In the genomic region with DNA sequence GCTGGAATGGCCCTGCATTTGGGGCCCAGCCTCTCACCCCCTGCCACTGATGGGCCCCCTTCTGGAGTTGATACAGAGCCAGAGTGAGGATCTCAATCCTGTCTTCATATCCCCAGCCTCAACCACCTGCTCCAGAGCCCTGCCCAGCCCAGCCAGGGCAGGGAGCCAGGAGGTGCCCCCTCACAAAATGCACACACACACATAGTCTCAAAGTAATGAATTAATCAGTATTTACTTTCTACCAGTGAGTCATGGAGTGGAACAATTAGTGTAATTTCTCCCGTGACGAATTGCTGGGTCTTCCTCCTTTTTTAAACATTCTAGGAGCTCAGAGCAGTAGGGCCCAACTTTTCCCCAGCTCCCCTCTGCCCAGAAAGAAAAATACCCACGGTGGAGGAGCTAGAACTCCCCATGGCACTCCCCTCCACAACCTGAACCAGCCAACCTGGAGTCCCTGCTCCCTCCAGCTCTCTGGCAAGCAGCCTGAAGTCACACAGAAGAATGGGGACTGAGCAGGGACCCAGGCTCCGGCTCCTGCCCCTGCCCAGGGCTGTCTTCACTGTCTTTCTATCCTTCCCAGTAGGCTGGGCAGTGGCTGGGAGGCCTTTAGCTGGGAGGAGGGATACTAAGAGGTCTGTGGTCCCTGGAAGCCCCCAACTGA, we compare ENCODE assay signal across 14 cellular contexts. TPM values are rescaled to one million over a fixed set of nuclear protein-coding genes. Genes with fewer than 3 reads are reported as not detected.
A peak's percentile ranks its signal among the peaks of the same experiment; 100 is the strongest.
DNase-seq lines count a peak whose midpoint lies in the region; ATAC-seq and TF ChIP-seq lines count a peak whose summit lies in the region.
"Had no signal": no experiment of that assay in that cellular context is flagged by ENCODE, and none has a peak within 500 bp of the region (broad histone marks: within the 10 kb centered on the region; RNA-seq: fewer than 3 reads in every experiment).

No MANE protein-coding gene starts in this region.

- peaks cover 17% of the 10 kb centered on the region for H3K4me1 Mint-ChIP-seq in stimulated activated effector memory CD8-positive, alpha-beta T cell treated with anti-CD3 and anti-CD28 coated beads, Interleukin-12 subunit alpha, Interleukin-12 subunit beta, amount 100 ng/mL, for 72 hours

- intact Hi-C loops in PC-3 (cut with micrococcal nuclease): no loop called here

- peak overlapping the region; percentile 26 for H3K27ac Mint-ChIP-seq in stimulated activated effector memory CD8-positive, alpha-beta T cell treated with anti-CD3 and anti-CD28 coated beads, Interleukin-12 subunit alpha, Interleukin-12 subunit beta, amount 100 ng/mL, for 72 hours
- H3K27ac Mint-ChIP-seq: CD8-positive, alpha-beta memory T cell had no signal

- no peaks in the 10 kb centered on the region for H3K27me3 ChIP-seq in PC-3 (ENCODE audit: low read length)
- peaks cover 89% of the 10 kb centered on the region for H3K27me3 ChIP-seq in MM.1S (replicated peaks; ENCODE audit: insufficient read depth, low read length)
- H3K27me3 ChIP-seq in Karpas-422 (ENCODE audit: low read length): no peaks in the 10 kb centered on the region
- H3K27me3 ChIP-seq: tibial artery had no signal

- peaks cover 11% of the 10 kb centered on the region for H3K4me1 ChIP-seq in PC-3 (ENCODE audit: insufficient read depth, low read length)
- H3K4me1 ChIP-seq in MM.1S (ENCODE audit: low read length): no peaks in the 10 kb centered on the region
- H3K4me1 ChIP-seq in Karpas-422 (ENCODE audit: low read length): peaks cover 31% of the 10 kb centered on the region

- CTCF ChIA-PET in PC-3 (lab: Charles Lee): no interaction called here

- no peak overlapping the region for H3K4me3 ChIP-seq in PC-3 (ENCODE audit: low read length)
- H3K4me3 ChIP-seq in epithelial cell of esophagus (ENCODE audit: low read length): no peak overlapping the region
- no peak overlapping the region for H3K4me3 ChIP-seq in MM.1S (ENCODE audit: low read length)
- H3K4me3 ChIP-seq in Karpas-422 (ENCODE audit: low read length): no peak overlapping the region
- H3K4me3 ChIP-seq: tibial artery had no signal

- H3F3A ChIP-seq in PC-3 (ENCODE audit: low read length, unreplicated experiment) (no peaks in the 10 kb centered on the region), MM.1S (ENCODE audit: insufficient read depth, low read length) (no peaks in the 10 kb centered on the region)

- H3K79me2 ChIP-seq in PC-3 (ENCODE audit: low read length): no peaks in the 10 kb centered on the region
- no peaks in the 10 kb centered on the region for H3K79me2 ChIP-seq in MM.1S (ENCODE audit: low read length)
- no peaks in the 10 kb centered on the region for H3K79me2 ChIP-seq in Karpas-422 (ENCODE audit: low read length)

- no peak overlapping the region for H2AFZ ChIP-seq in PC-3 (ENCODE audit: low read length)
- H2AFZ ChIP-seq in MM.1S (ENCODE audit: low read length): no peak overlapping the region
- H2AFZ ChIP-seq in Karpas-422 (ENCODE audit: low read length): no peak overlapping the region

- H3K4me2 ChIP-seq in PC-3 (ENCODE audit: low read length) (no peak overlapping the region), MM.1S (ENCODE audit: low read depth, low read length) (no peak overlapping the region), Karpas-422 (ENCODE audit: low read depth, low read length, poor library complexity, severe bottlenecking) (no peak overlapping the region)

- TF ChIP-seq CTCF in PC-3 (conservative IDR thresholded peaks at IDR 0.05; ENCODE audit: low read depth, low read length) (no peak), epithelial cell of esophagus (IDR thresholded peaks at IDR 0.05; ENCODE audit: insufficient read depth, low read depth, low read length, missing control alignments) (no peak), MM.1S (IDR thresholded peaks at IDR 0.05; ENCODE audit: low read length) (no peak)

- no peaks in the 10 kb centered on the region for H3K9me3 ChIP-seq in PC-3 (ENCODE audit: low read length)
- H3K9me3 ChIP-seq in MM.1S (replicated peaks; ENCODE audit: insufficient read depth, low read length): no peaks in the 10 kb centered on the region
- no peaks in the 10 kb centered on the region for H3K9me3 ChIP-seq in Karpas-422 (ENCODE audit: low read length)
- H3K9me3 ChIP-seq: tibial artery had no signal

- H3K36me3 ChIP-seq in PC-3 (ENCODE audit: low read depth, low read length) (no peaks in the 10 kb centered on the region), MM.1S (replicated peaks; ENCODE audit: insufficient read depth, low read length) (no peaks in the 10 kb centered on the region), Karpas-422 (ENCODE audit: insufficient read depth, low read length) (no peaks in the 10 kb centered on the region)

- H3K27ac ChIP-seq in PC-3 (ENCODE audit: low read length) (no peak overlapping the region), MM.1S (ENCODE audit: low read length) (no peak overlapping the region), Karpas-422 (ENCODE audit: low read length) (no peak overlapping the region)
- H3K27ac ChIP-seq: tibial artery had no signal

- H4K20me1 ChIP-seq in PC-3 (ENCODE audit: low read length) (no peaks in the 10 kb centered on the region), MM.1S (ENCODE audit: insufficient read depth, low read length) (no peaks in the 10 kb centered on the region), Karpas-422 (ENCODE audit: insufficient read depth, low read depth, low read length) (peaks cover 9% of the 10 kb centered on the region; the same call in 1 of the 2 replicates)

- H3K9ac ChIP-seq in PC-3 (ENCODE audit: low read length) (no peak overlapping the region), MM.1S (ENCODE audit: low read length) (no peak overlapping the region), Karpas-422 (ENCODE audit: low read length) (no peak overlapping the region)

- ATAC-seq in PC-3: peak; percentile 76
- ATAC-seq in stimulated activated effector memory CD8-positive, alpha-beta T cell treated with anti-CD3 and anti-CD28 coated beads, Interleukin-12 subunit alpha, Interleukin-12 subunit beta, amount 100 ng/mL, for 72 hours: no peak
- ATAC-seq: left cardiac atrium had no signal

- POLR2A ChIA-PET in PC-3 (lab: Charles Lee; ENCODE audit: unreplicated experiment): no interaction called here

- DNase-seq in DMS153 (lab: John Stamatoyannopoulos, UW) (peak; percentile 25), DMS153 treated with DMSO at 0.1 percent for 48 hours (lab: John Stamatoyannopoulos, UW; ENCODE audit: unreplicated experiment) (no peak), PC-3 (peak; percentile 50), epithelial cell of esophagus (ENCODE audit: low read depth) (peak; percentile 62), MM.1S (no peak), NCI-H226 (no peak), Karpas-422 (no peak)
- DNase-seq in stimulated activated effector memory CD8-positive, alpha-beta T cell treated with anti-CD3 and anti-CD28 coated beads, Interleukin-12 subunit alpha, Interleukin-12 subunit beta, amount 100 ng/mL, for 72 hours (ENCODE audit: low spot score in 2 of 2): no peak
- DNase-seq: 8988T; activated B cell treated with CpG ODN at 0.5 μM for 24 hours; CD8-positive, alpha-beta memory T cell; small intestine; tibial artery had no signal

- no peaks in the 10 kb centered on the region for H3K36me3 Mint-ChIP-seq in stimulated activated effector memory CD8-positive, alpha-beta T cell treated with anti-CD3 and anti-CD28 coated beads, Interleukin-12 subunit alpha, Interleukin-12 subunit beta, amount 100 ng/mL, for 72 hours
- H3K36me3 Mint-ChIP-seq: CD8-positive, alpha-beta memory T cell had no signal

- no TSS peak for BruUV-seq in PC-3 (replicated peaks; lab: Mats Ljungman, UMichigan)

- no peak overlapping the region for H3K4me3 Mint-ChIP-seq in stimulated activated effector memory CD8-positive, alpha-beta T cell treated with anti-CD3 and anti-CD28 coated beads, Interleukin-12 subunit alpha, Interleukin-12 subunit beta, amount 100 ng/mL, for 72 hours
- H3K4me3 Mint-ChIP-seq: activated B cell treated with CpG ODN at 0.5 μM for 24 hours; CD8-positive, alpha-beta memory T cell had no signal

- H3K9me2 ChIP-seq in PC-3 (replicated peaks; ENCODE audit: low read length): no peaks in the 10 kb centered on the region
- no peaks in the 10 kb centered on the region for H3K9me2 ChIP-seq in MM.1S (replicated peaks; ENCODE audit: insufficient read depth, low read length)
- H3K9me2 ChIP-seq in Karpas-422 (replicated peaks; ENCODE audit: insufficient read depth, low read length): no peaks in the 10 kb centered on the region

- no peaks in the 10 kb centered on the region for H3K9me3 Mint-ChIP-seq in stimulated activated effector memory CD8-positive, alpha-beta T cell treated with anti-CD3 and anti-CD28 coated beads, Interleukin-12 subunit alpha, Interleukin-12 subunit beta, amount 100 ng/mL, for 72 hours
- H3K9me3 Mint-ChIP-seq: activated B cell treated with CpG ODN at 0.5 μM for 24 hours; CD8-positive, alpha-beta memory T cell had no signal

RNA-seq across cellular contexts. Expression of a gene that starts 29.3 kb away (rescaled TPM):
- total RNA-seq in PC-3 (2014; rRNA removed): 10.0 and 20.3 TPM in 2 replicates
- 0.04 and 0.94 TPM in 2 replicates for total RNA-seq in Karpas-422 (2014; rRNA removed; shearing (Covaris generic); ENCODE audit: low replicate concordance)

Comparison
In these comparisons a context has a peak if more than half of its experiments do, and no peak if none do; other contexts are left out.
1. DNase-seq: peak in DMS153 (single experiment), PC-3 (single experiment) and epithelial cell of esophagus (single experiment); none in DMS153 treated with DMSO at 0.1 percent for 48 hours (single experiment), stimulated activated effector memory CD8-positive, alpha-beta T cell treated with anti-CD3 and anti-CD28 coated beads, Interleukin-12 subunit alpha, Interleukin-12 subunit beta, amount 100 ng/mL, for 72 hours (0 of 2), MM.1S (single experiment), NCI-H226 (single experiment) and Karpas-422 (single experiment).